In the genomic region with DNA sequence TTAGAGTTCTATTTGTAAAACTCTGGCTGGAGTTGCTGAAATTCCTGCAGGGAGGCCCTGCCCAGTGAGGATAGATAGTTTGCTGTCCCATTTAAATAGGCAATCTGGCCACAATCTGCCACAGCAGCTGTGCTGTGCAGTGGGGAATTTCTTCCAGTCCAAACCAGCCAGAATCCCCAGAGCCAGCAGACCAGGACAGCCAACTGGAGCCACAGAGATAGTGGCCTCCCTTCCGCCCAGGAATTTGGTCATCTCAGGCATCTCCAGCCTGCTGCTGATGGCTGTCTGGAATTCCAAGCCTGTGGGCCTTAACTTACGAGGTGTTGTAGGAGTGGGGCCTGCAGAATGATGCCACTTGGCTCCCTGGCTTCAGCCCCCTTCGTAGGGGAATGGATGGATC, we compare ENCODE assay signal across 27 cellular contexts.
"Had no signal": no experiment of that assay in that cellular context is flagged by ENCODE, and none has a peak within 500 bp of the region (broad histone marks: within the 10 kb centered on the region; RNA-seq: fewer than 3 reads in every experiment).

No MANE protein-coding gene starts in this region.

- H3K4me3 ChIP-seq: adrenal gland, K562, Peyer's patch, SJSA1 had no signal

- H3K9me3 ChIP-seq: adrenal gland, Peyer's patch, SJSA1 had no signal

- H3K36me3 ChIP-seq: adrenal gland, Peyer's patch, SJSA1 had no signal

- ATAC-seq: activated CD4-positive, CD25-positive, alpha-beta regulatory T cell treated with anti-CD3 and anti-CD28 coated beads, Interleukin-2, amount 50 U/mL, for 24 hours; activated CD8-positive, alpha-beta T cell treated with anti-CD3 and anti-CD28 coated beads, Interleukin-2, amount 10 ng/mL, durations not matched to agents 7 days and 5 days; K562; SK-N-SH treated with all-trans-retinoic acid at 6 μM for 48 hours had no signal

- DNase-seq: activated CD4-positive, alpha-beta T cell treated with anti-CD3 and anti-CD28 coated beads for 4 hours; activated CD4-positive, alpha-beta T cell treated with anti-CD3 and anti-CD28 coated beads, Interleukin-2, amount 50 U/mL, for 4 hours; activated CD8-positive, alpha-beta memory T cell treated with anti-CD3 and anti-CD28 coated beads, Interleukin-2, amount 50 U/mL, for 48 hours; activated CD8-positive, alpha-beta T cell treated with anti-CD3 and anti-CD28 coated beads, Interleukin-2, amount 10 ng/mL, durations not matched to agents 7 days and 5 days; activated naive CD4-positive, alpha-beta T cell treated with anti-CD3 and anti-CD28 coated beads, Interleukin-2, amount 50 U/mL, for 16 hours; activated naive CD8-positive, alpha-beta T cell treated with anti-CD3 and anti-CD28 coated beads, Interleukin-2, amount 10 ng/mL, durations not matched to agents 7 days and 5 days; activated T-cell treated with anti-CD3 and anti-CD28 coated beads, Interleukin-2, amount 50 U/mL, for 1 hour; adrenal gland; anterior cingulate cortex; cerebellar nuclear complex; Kasumi-1; NCI-H1048; NCI-H1417 treated with DMSO at 0.1 percent for 48 hours; NCI-H1694; NCI-H2029; NCI-H345; NCI-H526; NCI-H774; Peyer's patch; Right ventricle myocardium superior; SW 1271 had no signal

- H3K27me3 Mint-ChIP-seq: activated naive CD8-positive, alpha-beta T cell treated with anti-CD3 and anti-CD28 coated beads, Interleukin-2, amount 10 ng/mL, durations not matched to agents 7 days and 5 days had no signal

- H3K27me3 ChIP-seq: adrenal gland, Peyer's patch, SJSA1 had no signal

- H3K4me3 Mint-ChIP-seq: activated CD8-positive, alpha-beta T cell treated with anti-CD3 and anti-CD28 coated beads, Interleukin-2, amount 10 ng/mL, durations not matched to agents 7 days and 5 days; activated naive CD8-positive, alpha-beta T cell treated with anti-CD3 and anti-CD28 coated beads, Interleukin-2, amount 10 ng/mL, durations not matched to agents 7 days and 5 days; T-helper 1 cell treated with Interleukin-12 subunit alpha and Interleukin-12 subunit beta and Interleukin-4 antibody, amounts not matched to agents 30 μg/mL and 1 μg/mL, for 36 hours had no signal

- H3K4me1 Mint-ChIP-seq: activated naive CD8-positive, alpha-beta T cell treated with anti-CD3 and anti-CD28 coated beads, Interleukin-2, amount 10 ng/mL, durations not matched to agents 7 days and 5 days had no signal

- H3K27ac Mint-ChIP-seq: activated CD8-positive, alpha-beta T cell treated with anti-CD3 and anti-CD28 coated beads, Interleukin-2, amount 10 ng/mL, durations not matched to agents 7 days and 5 days; activated naive CD8-positive, alpha-beta T cell treated with anti-CD3 and anti-CD28 coated beads, Interleukin-2, amount 10 ng/mL, durations not matched to agents 7 days and 5 days; T-helper 1 cell treated with Interleukin-12 subunit alpha and Interleukin-12 subunit beta and Interleukin-4 antibody, amounts not matched to agents 30 μg/mL and 1 μg/mL, for 36 hours had no signal

- H3K36me3 Mint-ChIP-seq: activated naive CD8-positive, alpha-beta T cell treated with anti-CD3 and anti-CD28 coated beads, Interleukin-2, amount 10 ng/mL, durations not matched to agents 7 days and 5 days had no signal

- H3K4me1 ChIP-seq: adrenal gland, Peyer's patch, SJSA1 had no signal

- H3K27ac ChIP-seq: adrenal gland, Peyer's patch, RWPE1, SJSA1 had no signal
